Comparison of ENCODE assay signal across 14 cellular contexts in the genomic region with DNA sequence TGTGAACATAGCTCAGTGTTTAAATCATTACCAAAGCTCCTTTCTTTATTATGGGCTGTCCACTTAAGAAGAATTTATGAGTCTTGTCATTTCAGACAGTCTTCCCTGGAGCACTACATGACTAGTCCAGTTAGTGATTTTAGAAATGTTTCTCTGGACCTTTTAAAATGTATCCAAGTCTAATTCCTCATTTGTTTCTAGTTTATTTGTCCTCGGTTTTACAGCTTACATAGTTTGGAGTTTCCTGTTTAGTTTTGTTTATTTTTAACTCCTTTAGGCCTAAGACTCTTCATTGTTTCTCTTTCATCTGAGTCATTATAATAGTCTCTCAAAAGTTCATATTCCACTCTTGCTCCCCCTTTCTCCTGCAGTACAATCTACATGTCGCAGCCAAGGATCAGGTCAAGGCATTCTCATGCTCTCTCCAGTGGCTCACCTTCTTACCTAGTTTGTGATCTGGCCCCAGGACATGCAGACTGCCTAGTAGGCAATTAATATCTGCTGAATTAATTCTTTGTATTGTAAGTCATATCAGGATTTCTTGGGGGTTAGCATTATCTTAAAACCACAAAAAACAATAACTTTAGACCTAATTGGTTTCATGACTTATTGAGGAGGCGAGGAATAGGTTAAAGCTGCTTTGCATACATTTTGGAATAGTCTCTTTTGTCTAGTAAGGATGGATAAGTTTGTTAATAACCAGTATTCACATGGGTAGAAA.
DNase-seq lines count a peak whose midpoint lies in the region; ATAC-seq, FAIRE-seq and TF ChIP-seq lines count a peak whose summit lies in the region.
"Had no signal": no experiment of that assay in that cellular context is flagged by ENCODE, and none has a peak within 500 bp of the region (broad histone marks: within the 10 kb centered on the region; RNA-seq: fewer than 3 reads in every experiment).

No MANE protein-coding gene starts in this region.

- H3K36me3 ChIP-seq in PC-3 (ENCODE audit: low read depth, low read length) = no peaks in the 10 kb centered on the region

- POLR2A ChIA-PET in PC-3 (lab: Charles Lee; ENCODE audit: unreplicated experiment) = no interaction called here

- FAIRE-seq in GM18507 (lab: Jason Lieb, UNC) = peak; percentile 5

- no TSS peak for BruUV-seq in PC-3 (replicated peaks; lab: Mats Ljungman, UMichigan)

- H3K27me3 ChIP-seq in PC-3 (ENCODE audit: low read length) = 0 out of 2 replicates have a peak, but pooled peaks cover 4% of the 10 kb centered on the region

- peaks cover 6% of the 10 kb centered on the region; the same call in 1 of the 2 replicates for H3K4me1 ChIP-seq in PC-3 (ENCODE audit: insufficient read depth, low read length)

- H3K79me2 ChIP-seq in PC-3 (ENCODE audit: low read length) = no peaks in the 10 kb centered on the region

- no peaks in the 10 kb centered on the region for H3K9me2 ChIP-seq in PC-3 (replicated peaks; ENCODE audit: low read length)

- no peak overlapping the region for H3K4me2 ChIP-seq in PC-3 (ENCODE audit: low read length)

- H3K4me1 Mint-ChIP-seq in activated T-cell treated with anti-CD3 and anti-CD28 coated beads, Interleukin-2, amount 50 U/mL, for 4 hours (ENCODE audit: low read depth) = peaks cover 14% of the 10 kb centered on the region

- TF ChIP-seq CTCF in PC-3 (conservative IDR thresholded peaks at IDR 0.05; ENCODE audit: low read depth, low read length) (no peak), epithelial cell of esophagus (IDR thresholded peaks at IDR 0.05; ENCODE audit: insufficient read depth, low read depth, low read length, missing control alignments) (no peak)

- H3K9ac ChIP-seq in PC-3 (ENCODE audit: low read length) = no peak overlapping the region

- 0 out of 2 replicates have a peak overlapping the region, but pooled peaks have one; percentile 1 for H3K27ac ChIP-seq in PC-3 (ENCODE audit: low read length)
- H3K27ac ChIP-seq: HL-60 had no signal

- H4K20me1 ChIP-seq in PC-3 (ENCODE audit: low read length) = no peaks in the 10 kb centered on the region

- no peaks in the 10 kb centered on the region for H3K9me3 ChIP-seq in PC-3 (ENCODE audit: low read length)

- DNase-seq in GM18507 (ENCODE audit: extremely low spot score, insufficient read length, low read depth) = no peak
- peak; percentile 46 for DNase-seq in PC-3
- peak; percentile 52 for DNase-seq in epithelial cell of esophagus (ENCODE audit: low read depth)
- peak; percentile 81 for DNase-seq in renal cortical epithelial cell (ENCODE audit: low read depth)
- no peak for DNase-seq in activated CD4-positive, alpha-beta T cell treated with anti-CD3 and anti-CD28 coated beads for 48 hours
- DNase-seq in activated T-cell treated with anti-CD3 and anti-CD28 coated beads, Interleukin-2, amount 50 U/mL, for 4 hours = no peak
- DNase-seq: activated naive CD8-positive, alpha-beta T cell treated with anti-CD3 and anti-CD28 coated beads for 36 hours; DMS153; effector memory CD8-positive, alpha-beta T cell; NCI-H1105 treated with DMSO at 0.1 percent for 48 hours; NCI-H526 had no signal

- H3F3A ChIP-seq in PC-3 (ENCODE audit: low read length, unreplicated experiment) = no peaks in the 10 kb centered on the region

- intact Hi-C loops in PC-3 (cut with micrococcal nuclease) = no loop called here

- ATAC-seq in PC-3 (peak; percentile 83), GM18873 (IDR thresholded peaks at IDR 0.05; ENCODE audit: low FRiP score, unreplicated experiment) (no peak), HG03439 (IDR thresholded peaks at IDR 0.05; ENCODE audit: unreplicated experiment) (no peak)
- no peak for ATAC-seq in activated T-cell treated with anti-CD3 and anti-CD28 coated beads, Interleukin-2, amount 50 U/mL, for 4 hours
- ATAC-seq: effector memory CD8-positive, alpha-beta T cell had no signal

- CTCF ChIA-PET in PC-3 (lab: Charles Lee) = no interaction called here

- peaks cover 3% of the 10 kb centered on the region for H3K36me3 Mint-ChIP-seq in activated T-cell treated with anti-CD3 and anti-CD28 coated beads, Interleukin-2, amount 50 U/mL, for 4 hours (ENCODE audit: insufficient read depth)

- H3K27me3 Mint-ChIP-seq in activated T-cell treated with anti-CD3 and anti-CD28 coated beads, Interleukin-2, amount 50 U/mL, for 4 hours (ENCODE audit: low read depth) = no peaks in the 10 kb centered on the region
- H3K27me3 Mint-ChIP-seq: activated naive CD8-positive, alpha-beta T cell treated with anti-CD3 and anti-CD28 coated beads for 36 hours; effector memory CD8-positive, alpha-beta T cell had no signal

- H3K4me3 Mint-ChIP-seq in activated T-cell treated with anti-CD3 and anti-CD28 coated beads, Interleukin-2, amount 50 U/mL, for 4 hours = no peak overlapping the region
- H3K4me3 Mint-ChIP-seq: activated naive CD8-positive, alpha-beta T cell treated with anti-CD3 and anti-CD28 coated beads for 36 hours; effector memory CD8-positive, alpha-beta T cell had no signal

- H3K4me3 ChIP-seq in PC-3 (ENCODE audit: low read length) (no peak overlapping the region), epithelial cell of esophagus (ENCODE audit: low read length) (no peak overlapping the region)

- no peak overlapping the region for H2AFZ ChIP-seq in PC-3 (ENCODE audit: low read length)

- H3K9me3 Mint-ChIP-seq in activated T-cell treated with anti-CD3 and anti-CD28 coated beads, Interleukin-2, amount 50 U/mL, for 4 hours = no peaks in the 10 kb centered on the region
- H3K9me3 Mint-ChIP-seq: activated naive CD8-positive, alpha-beta T cell treated with anti-CD3 and anti-CD28 coated beads for 36 hours; effector memory CD8-positive, alpha-beta T cell had no signal

Comparison
In these comparisons a context has a peak if more than half of its experiments do, and no peak if none do; other contexts are left out.
1. DNase-seq: peak in PC-3 (single experiment), epithelial cell of esophagus (single experiment) and renal cortical epithelial cell (single experiment); none in GM18507 (single experiment), activated CD4-positive, alpha-beta T cell treated with anti-CD3 and anti-CD28 coated beads for 48 hours (single experiment) and activated T-cell treated with anti-CD3 and anti-CD28 coated beads, Interleukin-2, amount 50 U/mL, for 4 hours (single experiment).